Comparison of ENCODE assay signal across 21 cellular contexts in genomic region chr18:7668392-7668791, GRCh38.
"Had no signal": no experiment of that assay in that cellular context is flagged by ENCODE, and none has a peak within 500 bp of the region (broad histone marks: within the 10 kb centered on the region; RNA-seq: fewer than 3 reads in every experiment).

No MANE protein-coding gene starts in this region.

- H3K4me1 ChIP-seq: body of pancreas had no signal

- H3K4me3 Mint-ChIP-seq: activated naive CD8-positive, alpha-beta T cell treated with anti-CD3 and anti-CD28 coated beads, Interleukin-2, amount 50 U/mL, for 24 hours; effector memory CD8-positive, alpha-beta T cell; T-helper 17 cell had no signal

- DNase-seq: activated CD4-positive, alpha-beta T cell treated with anti-CD3 and anti-CD28 coated beads for 4 hours; activated CD4-positive, alpha-beta T cell treated with anti-CD3 and anti-CD28 coated beads, Interleukin-2, amount 50 U/mL, for 48 hours; activated CD4-positive, CD25-positive, alpha-beta regulatory T cell; activated naive CD4-positive, alpha-beta T cell treated with Interleukin-2 at 50 U/mL for 16 hours; activated naive CD8-positive, alpha-beta T cell treated with anti-CD3 and anti-CD28 coated beads, Interleukin-2, amount 50 U/mL, for 24 hours; activated T-cell treated with anti-CD3 and anti-CD28 coated beads, Interleukin-2, amount 50 U/mL, for 48 hours; body of pancreas; caudate nucleus; dermis blood vessel endothelial cell; effector memory CD8-positive, alpha-beta T cell; hippocampal formation; retina; stimulated activated CD4-positive, alpha-beta T cell treated with anti-CD3 and anti-CD28 coated beads, Interleukin-4, amount 100 ng/mL, for 24 hours; stimulated activated naive CD4-positive, alpha-beta T cell treated with Interleukin-2 at 50 U/mL for 16 hours; T-helper 17 cell had no signal

- FAIRE-seq: endothelial cell of umbilical vein, frontal cortex had no signal

- H3K4me1 Mint-ChIP-seq: activated naive CD8-positive, alpha-beta T cell treated with anti-CD3 and anti-CD28 coated beads, Interleukin-2, amount 50 U/mL, for 24 hours; T-helper 17 cell had no signal

- H3K27ac Mint-ChIP-seq: activated naive CD8-positive, alpha-beta T cell treated with anti-CD3 and anti-CD28 coated beads, Interleukin-2, amount 50 U/mL, for 24 hours; effector memory CD8-positive, alpha-beta T cell; progenitor cell of endocrine pancreas; T-helper 17 cell had no signal

- H3K4me3 ChIP-seq: body of pancreas, esophagus muscularis mucosa, thoracic aorta, upper lobe of left lung had no signal

- H3K9me3 ChIP-seq: body of pancreas, esophagus muscularis mucosa, thoracic aorta, upper lobe of left lung had no signal

- H3K27me3 ChIP-seq: body of pancreas, esophagus muscularis mucosa, upper lobe of left lung had no signal

- H3K36me3 ChIP-seq: esophagus muscularis mucosa, thoracic aorta, upper lobe of left lung had no signal

- H3K9me3 Mint-ChIP-seq: activated naive CD8-positive, alpha-beta T cell treated with anti-CD3 and anti-CD28 coated beads, Interleukin-2, amount 50 U/mL, for 24 hours; effector memory CD8-positive, alpha-beta T cell had no signal

- H3K27me3 Mint-ChIP-seq: activated naive CD8-positive, alpha-beta T cell treated with anti-CD3 and anti-CD28 coated beads, Interleukin-2, amount 50 U/mL, for 24 hours; effector memory CD8-positive, alpha-beta T cell; progenitor cell of endocrine pancreas; T-helper 17 cell had no signal

- ATAC-seq: activated naive CD8-positive, alpha-beta T cell treated with anti-CD3 and anti-CD28 coated beads, Interleukin-2, amount 50 U/mL, for 24 hours; body of pancreas; effector memory CD8-positive, alpha-beta T cell; T-helper 17 cell had no signal

- H3K27ac ChIP-seq: body of pancreas, esophagus muscularis mucosa, thoracic aorta, upper lobe of left lung had no signal
